18 cellular contexts compared by ENCODE assay signal in genomic region chr12:15116073-15116472, GRCh38.
DNase-seq lines count a peak whose midpoint lies in the region; ATAC-seq and TF ChIP-seq lines count a peak whose summit lies in the region.
"Had no signal": no experiment of that assay in that cellular context is flagged by ENCODE, and none has a peak within 500 bp of the region (broad histone marks: within the 10 kb centered on the region; RNA-seq: fewer than 3 reads in every experiment).

No MANE protein-coding gene starts in this region.

- no peak overlapping the region for H3K27ac ChIP-seq in ACC112 (ENCODE audit: low read depth, low read length)
- H3K27ac ChIP-seq: ovary had no signal

- TF ChIP-seq CTCF in activated CD8-positive, alpha-beta T cell treated with anti-CD3 and anti-CD28 coated beads for 36 hours (IDR thresholded peaks at IDR 0.05), result no peak

- CTCF ChIA-PET in activated CD8-positive, alpha-beta T cell treated with anti-CD3 and anti-CD28 coated beads for 36 hours (lab: Charles Lee), result no interaction called here

- H3K27me3 ChIP-seq in ACC112 (ENCODE audit: insufficient read depth, low read length), result no peaks in the 10 kb centered on the region
- H3K27me3 ChIP-seq: ovary had no signal

- POLR2A ChIA-PET in activated CD8-positive, alpha-beta T cell treated with anti-CD3 and anti-CD28 coated beads for 36 hours (lab: Charles Lee), result no interaction called here

- peaks cover 3% of the 10 kb centered on the region for H3K27me3 Mint-ChIP-seq in activated CD8-positive, alpha-beta T cell treated with anti-CD3 and anti-CD28 coated beads for 36 hours

- H3K79me2 ChIP-seq in ACC112 (ENCODE audit: control insufficient read depth, insufficient read depth, low read length, unreplicated experiment), result no peaks in the 10 kb centered on the region

- no peak overlapping the region for H3K27ac Mint-ChIP-seq in activated CD8-positive, alpha-beta T cell treated with anti-CD3 and anti-CD28 coated beads for 36 hours
- H3K27ac Mint-ChIP-seq: activated naive CD8-positive, alpha-beta T cell treated with anti-CD3 and anti-CD28 coated beads for 36 hours; activated T-cell treated with anti-CD3 and anti-CD28 coated beads, Interleukin-2, amount 50 U/mL, for 24 hours; stimulated activated naive CD8-positive, alpha-beta T cell treated with anti-CD3 and anti-CD28 coated beads, Interleukin-15, Interleukin-2, amounts not matched to agents 100 ng/mL and 50 ng/mL, for 24 hours had no signal

- no peaks in the 10 kb centered on the region for H3K4me1 Mint-ChIP-seq in activated CD8-positive, alpha-beta T cell treated with anti-CD3 and anti-CD28 coated beads for 36 hours (ENCODE audit: low read depth)
- H3K4me1 Mint-ChIP-seq: activated naive CD8-positive, alpha-beta T cell treated with anti-CD3 and anti-CD28 coated beads for 36 hours had no signal

- no peak for ATAC-seq in activated CD8-positive, alpha-beta T cell treated with anti-CD3 and anti-CD28 coated beads for 36 hours

- H3K4me1 ChIP-seq in ACC112 (ENCODE audit: control insufficient read depth, insufficient read depth, low read length, unreplicated experiment), result no peaks in the 10 kb centered on the region

- H3K36me3 Mint-ChIP-seq in activated CD8-positive, alpha-beta T cell treated with anti-CD3 and anti-CD28 coated beads for 36 hours (ENCODE audit: low read depth), result no peaks in the 10 kb centered on the region
- H3K36me3 Mint-ChIP-seq: activated naive CD8-positive, alpha-beta T cell treated with anti-CD3 and anti-CD28 coated beads for 36 hours had no signal

- DNase-seq in anterior cingulate cortex (lab: John Stamatoyannopoulos, UW), result peak in 46 of 58 donors; percentile 1 to 84 (median 34)
- peak in 37 of 42 donors; percentile 6 to 77 (median 46) for DNase-seq in head of caudate nucleus
- DNase-seq in posterior cingulate gyrus, result peak in 7 of 10 donors; percentile 18 to 87 (median 37)
- no peak for DNase-seq in GM03348 (ENCODE audit: low spot score)
- no peak for DNase-seq in activated CD8-positive, alpha-beta T cell treated with anti-CD3 and anti-CD28 coated beads for 36 hours
- no peak for DNase-seq in activated gamma-delta T cell (lab: John Stamatoyannopoulos, UW)
- DNase-seq in NCI-H2196 treated with DMSO at 0.1 percent for 48 hours (lab: John Stamatoyannopoulos, UW; ENCODE audit: unreplicated experiment), result no peak
- DNase-seq: activated CD4-positive, alpha-beta T cell treated with anti-CD3 and anti-CD28 coated beads, Interleukin-2, amount 50 U/mL, for 4 hours; activated naive CD8-positive, alpha-beta T cell treated with anti-CD3 and anti-CD28 coated beads for 36 hours; activated T-cell treated with anti-CD3 and anti-CD28 coated beads, Interleukin-2, amount 50 U/mL, for 24 hours; COR-L47; EL; kidney; NCI-H2029 treated with DMSO at 0.1 percent for 48 hours; NCI-H82 had no signal

- H2AFZ ChIP-seq in ACC112 (ENCODE audit: low read length, unreplicated experiment), result peak overlapping the region; percentile 69

- no peaks in the 10 kb centered on the region for H3K9me3 Mint-ChIP-seq in activated CD8-positive, alpha-beta T cell treated with anti-CD3 and anti-CD28 coated beads for 36 hours
- H3K9me3 Mint-ChIP-seq: activated naive CD8-positive, alpha-beta T cell treated with anti-CD3 and anti-CD28 coated beads for 36 hours; activated T-cell treated with anti-CD3 and anti-CD28 coated beads, Interleukin-2, amount 50 U/mL, for 24 hours; stimulated activated naive CD8-positive, alpha-beta T cell treated with anti-CD3 and anti-CD28 coated beads, Interleukin-15, Interleukin-2, amounts not matched to agents 100 ng/mL and 50 ng/mL, for 24 hours had no signal

- no peak overlapping the region for H3K4me3 Mint-ChIP-seq in activated CD8-positive, alpha-beta T cell treated with anti-CD3 and anti-CD28 coated beads for 36 hours
- H3K4me3 Mint-ChIP-seq: activated naive CD8-positive, alpha-beta T cell treated with anti-CD3 and anti-CD28 coated beads for 36 hours; activated T-cell treated with anti-CD3 and anti-CD28 coated beads, Interleukin-2, amount 50 U/mL, for 24 hours; stimulated activated naive CD8-positive, alpha-beta T cell treated with anti-CD3 and anti-CD28 coated beads, Interleukin-15, Interleukin-2, amounts not matched to agents 100 ng/mL and 50 ng/mL, for 24 hours had no signal

- intact Hi-C loops in head of caudate nucleus (cut with DNase I), result no loop called here
- intact Hi-C loops in posterior cingulate gyrus (cut with DNase I), result no loop called here
- intact Hi-C loops in activated CD8-positive, alpha-beta T cell treated with anti-CD3 and anti-CD28 coated beads for 36 hours (cut with micrococcal nuclease), result no loop called here

- no peak overlapping the region for H3K4me3 ChIP-seq in ACC112 (ENCODE audit: low read depth, low read length)
- H3K4me3 ChIP-seq: ovary had no signal

- no peaks in the 10 kb centered on the region for H3K36me3 ChIP-seq in ACC112 (ENCODE audit: insufficient read depth, low read length)
- H3K36me3 ChIP-seq: ovary had no signal

Comparison
In these comparisons a context has a peak if more than half of its experiments do, and no peak if none do; other contexts are left out.
1. DNase-seq: peak in anterior cingulate cortex (46 of 58), head of caudate nucleus (37 of 42) and posterior cingulate gyrus (7 of 10); none in GM03348 (single experiment), activated CD8-positive, alpha-beta T cell treated with anti-CD3 and anti-CD28 coated beads for 36 hours (single experiment), activated gamma-delta T cell (single experiment) and NCI-H2196 treated with DMSO at 0.1 percent for 48 hours (single experiment).